Comparison of ENCODE assay signal across 8 cellular contexts in the genomic region with DNA sequence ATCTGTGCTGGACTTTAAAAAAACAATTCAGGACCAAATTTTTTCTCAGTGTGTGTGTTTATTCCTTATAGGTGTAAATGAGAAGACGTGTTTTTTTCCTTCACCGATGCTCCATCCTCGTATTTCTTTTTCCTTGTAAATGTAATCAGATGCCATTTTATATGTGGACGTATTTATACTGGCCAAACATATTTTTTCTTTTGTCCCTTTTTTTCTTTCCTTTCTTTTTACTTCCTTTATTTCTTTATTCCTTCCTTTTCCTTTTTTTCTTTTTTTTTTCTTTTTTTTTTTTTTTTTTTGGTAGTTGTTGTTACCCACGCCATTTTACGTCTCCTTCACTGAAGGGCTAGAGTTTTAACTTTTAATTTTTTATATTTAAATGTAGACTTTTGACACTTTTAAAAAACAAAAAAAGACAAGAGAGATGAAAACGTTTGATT. TPM values are rescaled to one million over a fixed set of nuclear protein-coding genes. Genes with fewer than 3 reads are reported as not detected.
DNase-seq lines count a peak whose midpoint lies in the region; ATAC-seq and TF ChIP-seq lines count a peak whose summit lies in the region.

No MANE protein-coding gene starts in this region.

- peaks cover 0 to 4% of the 10 kb centered on the region in 2 donors for H3K27me3 ChIP-seq in left lung
- H3K27me3 ChIP-seq in tibial nerve, result no peaks in the 10 kb centered on the region

- TF ChIP-seq POLR2A in tibial nerve (IDR thresholded peaks at IDR 0.05), result no peak

- H3K4me3 ChIP-seq in left lung (peak overlapping the region; percentile 63 to 74), tibial nerve (peak overlapping the region; percentile 61 to 95 (median 80))

- H3K9me3 Mint-ChIP-seq in activated T-cell treated with anti-CD3 and anti-CD28 coated beads, Interleukin-2, amount 50 U/mL, for 72 hours, result no peaks in the 10 kb centered on the region
- H3K9me3 Mint-ChIP-seq in activated naive CD8-positive, alpha-beta T cell treated with anti-CD3 and anti-CD28 coated beads, Interleukin-2, amount 10 ng/mL, durations not matched to agents 7 days and 5 days, result no peaks in the 10 kb centered on the region

- peaks cover 5% of the 10 kb centered on the region in 2 donors for H3K36me3 Mint-ChIP-seq in activated T-cell treated with anti-CD3 and anti-CD28 coated beads, Interleukin-2, amount 50 U/mL, for 72 hours (ENCODE audit: insufficient read depth in 2 of 2)
- peaks cover 1% of the 10 kb centered on the region for H3K36me3 Mint-ChIP-seq in activated naive CD8-positive, alpha-beta T cell treated with anti-CD3 and anti-CD28 coated beads, Interleukin-2, amount 10 ng/mL, durations not matched to agents 7 days and 5 days

- no peak for TF ChIP-seq EP300 in tibial nerve (IDR thresholded peaks at IDR 0.05)

- peak overlapping the region; percentile 80 to 95 for H3K4me3 Mint-ChIP-seq in activated T-cell treated with anti-CD3 and anti-CD28 coated beads, Interleukin-2, amount 50 U/mL, for 72 hours
- H3K4me3 Mint-ChIP-seq in activated naive CD8-positive, alpha-beta T cell treated with anti-CD3 and anti-CD28 coated beads, Interleukin-2, amount 10 ng/mL, durations not matched to agents 7 days and 5 days, result peak overlapping the region; percentile 90

- peaks cover 11 to 42% of the 10 kb centered on the region in 2 donors for H3K4me1 ChIP-seq in left lung
- peaks cover 0 to 30% (median 10%) of the 10 kb centered on the region in 4 donors for H3K4me1 ChIP-seq in tibial nerve

- peak overlapping the region; percentile 80 for H3K27ac Mint-ChIP-seq in activated T-cell treated with anti-CD3 and anti-CD28 coated beads, Interleukin-2, amount 50 U/mL, for 72 hours
- no peak overlapping the region for H3K27ac Mint-ChIP-seq in activated naive CD8-positive, alpha-beta T cell treated with anti-CD3 and anti-CD28 coated beads, Interleukin-2, amount 10 ng/mL, durations not matched to agents 7 days and 5 days

- H3K27me3 Mint-ChIP-seq in activated T-cell treated with anti-CD3 and anti-CD28 coated beads, Interleukin-2, amount 50 U/mL, for 72 hours (ENCODE audit: low read depth), result peaks cover 58% of the 10 kb centered on the region
- peaks cover 49% of the 10 kb centered on the region for H3K27me3 Mint-ChIP-seq in activated naive CD8-positive, alpha-beta T cell treated with anti-CD3 and anti-CD28 coated beads, Interleukin-2, amount 10 ng/mL, durations not matched to agents 7 days and 5 days

- H3K4me1 Mint-ChIP-seq in activated T-cell treated with anti-CD3 and anti-CD28 coated beads, Interleukin-2, amount 50 U/mL, for 72 hours (ENCODE audit: low read depth), result peaks cover 32% of the 10 kb centered on the region
- H3K4me1 Mint-ChIP-seq in activated naive CD8-positive, alpha-beta T cell treated with anti-CD3 and anti-CD28 coated beads, Interleukin-2, amount 10 ng/mL, durations not matched to agents 7 days and 5 days, result peaks cover 15% of the 10 kb centered on the region

- H3K9me3 ChIP-seq in left lung (no peaks in the 10 kb centered on the region), tibial nerve (no peaks in the 10 kb centered on the region)

- intact Hi-C loops in left lung (cut with DNase I), result loop anchor here in 1 of 2 donors (10.0 kb wide), 1 partner anchor 338 kb away; no protein-coding TSS in a partner anchor

- TF ChIP-seq CTCF in left lung (IDR thresholded peaks at IDR 0.05), result peak in 1 of 2 donors; percentile 7
- TF ChIP-seq CTCF in tibial nerve (IDR thresholded peaks at IDR 0.05), result no peak

- peak overlapping the region; percentile 91 to 93 for H3K27ac ChIP-seq in left lung
- peak overlapping the region in 2 of 4 donors; percentile 90 to 96 for H3K27ac ChIP-seq in tibial nerve

- H3K36me3 ChIP-seq in left lung (no peaks in the 10 kb centered on the region), tibial nerve (peaks cover 0 to 6% (median 0%) of the 10 kb centered on the region in 3 donors)

- DNase-seq in activated T-cell treated with anti-CD3 and anti-CD28 coated beads, Interleukin-2, amount 50 U/mL, for 72 hours, result no peak
- DNase-seq in activated T-cell treated with anti-CD3 and anti-CD28 coated beads, Interleukin-2, amount 50 U/mL, for 48 hours, result no peak
- no peak for DNase-seq in activated naive CD8-positive, alpha-beta T cell treated with anti-CD3 and anti-CD28 coated beads, Interleukin-2, amount 10 ng/mL, durations not matched to agents 7 days and 5 days
- DNase-seq in left lung, result no peak
- DNase-seq in tibial nerve (ENCODE audit: low spot score in 2 of 2), result no peak
- no peak for DNase-seq in Ammon's horn (ENCODE audit: low spot score)
- DNase-seq in DMS153 (lab: John Stamatoyannopoulos, UW), result no peak

- ATAC-seq in activated T-cell treated with anti-CD3 and anti-CD28 coated beads, Interleukin-2, amount 50 U/mL, for 72 hours (replicated peaks in 1 of 2), result no peak
- no peak for ATAC-seq in activated naive CD8-positive, alpha-beta T cell treated with anti-CD3 and anti-CD28 coated beads, Interleukin-2, amount 10 ng/mL, durations not matched to agents 7 days and 5 days (ENCODE audit: low read depth)
- no peak for ATAC-seq in left lung
- ATAC-seq in HG02642 (IDR thresholded peaks at IDR 0.05; ENCODE audit: poor library complexity, unreplicated experiment), result no peak

- POLR2A ChIA-PET in activated naive CD8-positive, alpha-beta T cell treated with anti-CD3 and anti-CD28 coated beads, Interleukin-2, amount 10 ng/mL, durations not matched to agents 7 days and 5 days (lab: Charles Lee), result no interaction called here

- WGBS in tibial nerve, 2 donors, result 8 to 16% methylated on average over 7 of the region's 7 CpGs

RNA-seq across cellular contexts. Expression of a gene that starts 3.7 kb away (rescaled TPM):
- 1 to 10 TPM; 1.9 to 3.5 TPM for total RNA-seq in activated T-cell treated with anti-CD3 and anti-CD28 coated beads, Interleukin-2, amount 50 U/mL, for 72 hours
- under 1 TPM; 0.78 to 0.82 TPM for total RNA-seq in activated naive CD8-positive, alpha-beta T cell treated with anti-CD3 and anti-CD28 coated beads, Interleukin-2, amount 10 ng/mL, durations not matched to agents 7 days and 5 days
- total RNA-seq in left lung (10 to 100 TPM; 23.4 to 82.0 TPM), tibial nerve (1 to 10 TPM; 5.2 to 9.3 (median 8.1) TPM)
